ENCODE assay signal across 8 cellular contexts in the genomic region with DNA sequence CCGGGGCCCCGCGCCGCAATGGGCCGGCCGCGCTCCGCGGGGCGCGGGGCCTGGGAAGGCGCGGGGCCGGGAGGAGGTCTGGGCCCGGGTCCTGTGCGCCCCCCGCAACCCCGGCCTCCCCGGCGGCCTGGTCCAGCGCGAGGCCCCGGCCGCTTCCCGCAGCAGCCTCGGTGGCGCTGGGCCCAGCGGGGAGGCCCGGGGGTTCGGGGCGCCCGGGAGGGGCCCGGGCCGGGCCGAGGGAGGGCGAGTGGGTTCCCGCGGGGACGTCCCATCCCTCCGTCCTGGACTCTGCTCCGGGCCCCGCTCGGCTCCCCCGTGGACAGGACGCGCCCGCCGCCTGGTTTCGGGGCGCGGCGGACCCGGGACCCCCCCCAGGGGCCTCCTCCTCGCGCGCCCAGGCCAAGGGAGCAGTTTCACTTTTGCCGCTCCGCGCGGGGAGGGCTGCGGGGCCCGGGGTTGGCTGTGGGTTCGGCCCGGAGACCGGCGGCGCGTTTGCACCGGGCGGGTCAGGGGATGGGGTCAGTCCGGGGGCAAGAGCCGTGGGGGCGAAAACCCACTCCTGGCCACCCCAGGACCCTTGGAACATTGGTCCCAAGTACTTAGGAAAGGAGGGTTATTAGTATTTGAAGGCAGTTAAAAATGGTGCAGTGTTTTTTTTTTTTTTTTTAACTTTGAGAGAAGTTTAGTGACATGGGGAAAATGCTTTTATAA. TPM values are rescaled to one million over a fixed set of nuclear protein-coding genes. Genes with fewer than 3 reads are reported as not detected.
DNase-seq lines count a peak whose midpoint lies in the region; ATAC-seq and TF ChIP-seq lines count a peak whose summit lies in the region.

No MANE protein-coding gene starts in this region.

- TF ChIP-seq CTCF in Calu3 (IDR thresholded peaks at IDR 0.05; ENCODE audit: unreplicated experiment), result no peak

- peak overlapping the region; percentile 71 for H3K4me3 Mint-ChIP-seq in Calu3 (ENCODE audit: low read depth, unreplicated experiment)

- H3K9me3 ChIP-seq in effector memory CD4-positive, alpha-beta T cell (ENCODE audit: control insufficient read depth, low read length), result no peaks in the 10 kb centered on the region
- no peaks in the 10 kb centered on the region for H3K9me3 ChIP-seq in mesodermal cell (ENCODE audit: control insufficient read depth, low read length)

- H3K27ac Mint-ChIP-seq in Calu3 (ENCODE audit: unreplicated experiment), result peak overlapping the region; percentile 85

- H3K27me3 ChIP-seq in effector memory CD4-positive, alpha-beta T cell (replicated peaks; ENCODE audit: control insufficient read depth, insufficient read depth, low read length, poor library complexity, severe bottlenecking), result no peaks in the 10 kb centered on the region

- H3K4me3 ChIP-seq in effector memory CD4-positive, alpha-beta T cell (ENCODE audit: insufficient read depth, low read depth, low read length, poor library complexity, severe bottlenecking), result peak overlapping the region; percentile 76
- H3K4me3 ChIP-seq in mesodermal cell (ENCODE audit: extremely low read depth, insufficient read depth, low read length, poor library complexity, severe bottlenecking), result peak overlapping the region; percentile 53

- H3K36me3 Mint-ChIP-seq in Calu3 (ENCODE audit: insufficient read depth, unreplicated experiment), result peaks cover 23% of the 10 kb centered on the region

- BruUV-seq in Calu3 (replicated peaks; lab: Mats Ljungman, UMichigan), result no TSS peak

- H3K4me1 Mint-ChIP-seq in Calu3 (ENCODE audit: low read depth, unreplicated experiment), result peaks cover 27% of the 10 kb centered on the region

- peak overlapping the region; percentile 84 for H3K27ac ChIP-seq in effector memory CD4-positive, alpha-beta T cell (ENCODE audit: insufficient read depth, low read length, poor library complexity, severe bottlenecking)
- H3K27ac ChIP-seq in mesodermal cell (ENCODE audit: low read depth, low read length, severe bottlenecking), result no peak overlapping the region

- 2% methylated on average over 40 to 67 of the region's 73 CpGs for WGBS in mesodermal cell (ENCODE audit: insufficient coverage in 2 of 2), 2 experiments

- H3K36me3 ChIP-seq in effector memory CD4-positive, alpha-beta T cell (ENCODE audit: control insufficient read depth, insufficient read depth, low read length), result no peaks in the 10 kb centered on the region
- no peaks in the 10 kb centered on the region for H3K36me3 ChIP-seq in mesodermal cell (ENCODE audit: control insufficient read depth, insufficient read depth, low read length)

- intact Hi-C loops in Calu3 (cut with micrococcal nuclease; ENCODE audit: unreplicated experiment), result loop anchor here (2.0 kb wide), 1 partner anchor 73 kb away; no protein-coding TSS in a partner anchor

- peak; percentile 30 for ATAC-seq in HG03432 (IDR thresholded peaks at IDR 0.05; ENCODE audit: unreplicated experiment)
- no peak for ATAC-seq in GM18867 (IDR thresholded peaks at IDR 0.05; ENCODE audit: unreplicated experiment)

- peaks cover 23% of the 10 kb centered on the region for H3K4me1 ChIP-seq in effector memory CD4-positive, alpha-beta T cell (ENCODE audit: control insufficient read depth, insufficient read depth, low read length, poor library complexity, severe bottlenecking)
- H3K4me1 ChIP-seq in mesodermal cell (ENCODE audit: control insufficient read depth, insufficient read depth, low read length, poor library complexity, severe bottlenecking), result no peaks in the 10 kb centered on the region

- no peaks in the 10 kb centered on the region for H3K27me3 Mint-ChIP-seq in Calu3 (ENCODE audit: unreplicated experiment)

- H3K9me3 Mint-ChIP-seq in Calu3 (ENCODE audit: low read depth, unreplicated experiment), result no peaks in the 10 kb centered on the region

- CTCF ChIA-PET in Calu3 (lab: Charles Lee), result no interaction called here

- DNase-seq in Calu3 (peak; percentile 26), dedifferentiated amniotic fluid mesenchymal stem cell (ENCODE audit: extremely low spot score) (no peak)
- peak; percentile 70 for DNase-seq in activated CD4-positive, alpha-beta T cell treated with anti-CD3 and anti-CD28 coated beads for 48 hours
- DNase-seq in effector memory CD4-positive, alpha-beta T cell, result peak; percentile 13 to 43 (median 33)
- peak; percentile 51 for DNase-seq in stimulated activated naive CD4-positive, alpha-beta T cell treated with Interleukin-2 at 50 U/mL for 16 hours (lab: John Stamatoyannopoulos, UW)

RNA-seq across cellular contexts. Expression of a gene that starts 0.6 kb away (rescaled TPM):
- total RNA-seq in Calu3 (2022), result 61.2 and 64.1 TPM in 2 replicates
- polyA plus RNA-seq in mesodermal cell (2013, experiment 1 of 2), result 12.9 TPM
- 13.6 TPM for polyA plus RNA-seq in mesodermal cell (2013, experiment 2 of 2)
